Comparison of ENCODE assay signal across 24 cellular contexts in the genomic region with DNA sequence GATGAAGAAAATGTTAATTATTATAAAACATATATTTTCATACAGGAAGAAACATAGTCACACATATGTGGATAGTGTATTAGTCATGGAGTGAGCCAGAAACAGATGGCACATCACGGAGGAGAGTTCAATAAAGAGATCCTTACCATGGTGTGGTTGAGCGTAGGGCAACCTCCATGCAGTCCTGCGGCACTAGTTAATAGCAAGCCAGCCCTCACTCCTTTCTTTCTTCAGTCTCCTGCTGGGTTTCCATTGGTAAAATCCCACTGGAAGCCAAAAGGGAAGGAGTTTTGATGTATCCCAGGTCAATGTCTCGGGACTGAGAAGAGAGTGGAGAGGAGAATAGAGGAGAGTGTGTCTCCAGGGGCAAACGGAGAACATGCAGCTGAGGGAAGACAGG.
"Had no signal": no experiment of that assay in that cellular context is flagged by ENCODE, and none has a peak within 500 bp of the region (broad histone marks: within the 10 kb centered on the region; RNA-seq: fewer than 3 reads in every experiment).

No MANE protein-coding gene starts in this region.

- H3K9me3 ChIP-seq: MG63 had no signal

- H3K27ac Mint-ChIP-seq: activated B cell treated with CpG ODN at 0.5 μM for 24 hours; activated CD4-positive, alpha-beta T cell treated with anti-CD3 and anti-CD28 coated beads, Interleukin-2, amount 10 ng/mL, durations not matched to agents 24 days and 14 days; activated CD8-positive, alpha-beta memory T cell treated with anti-CD3 and anti-CD28 coated beads, Interleukin-2, amount 10 ng/mL, durations not matched to agents 7 days and 5 days; activated naive CD4-positive, alpha-beta T cell treated with anti-CD3 and anti-CD28 coated beads for 36 hours; activated naive CD8-positive, alpha-beta T cell; activated T-cell treated with anti-CD3 and anti-CD28 coated beads, Interleukin-2, amount 50 U/mL, for 24 hours; activated T-helper 1 cell treated with anti-CD3 and anti-CD28 coated beads, Interleukin-12 subunit alpha, Interleukin-12 subunit beta, Interleukin-2, Interleukin-4 antibody, amounts not matched to agents 30 ng/mL and 10 ng/mL and 1 ng/mL, durations not matched to agents 14 hours and 24 hours and 36 hours; T-helper 1 cell treated with Interleukin-12 subunit alpha and Interleukin-12 subunit beta and Interleukin-4 antibody, amounts not matched to agents 30 μg/mL and 1 μg/mL, for 36 hours had no signal

- H3K4me3 ChIP-seq: MG63, PC-9 had no signal

- ATAC-seq: activated CD8-positive, alpha-beta memory T cell treated with anti-CD3 and anti-CD28 coated beads, Interleukin-2, amount 10 ng/mL, durations not matched to agents 7 days and 5 days had no signal

- H3K4me3 Mint-ChIP-seq: activated B cell treated with CpG ODN at 0.5 μM for 24 hours; activated CD4-positive, alpha-beta T cell treated with anti-CD3 and anti-CD28 coated beads, Interleukin-2, amount 10 ng/mL, durations not matched to agents 24 days and 14 days; activated CD8-positive, alpha-beta memory T cell treated with anti-CD3 and anti-CD28 coated beads, Interleukin-2, amount 10 ng/mL, durations not matched to agents 7 days and 5 days; activated naive CD4-positive, alpha-beta T cell treated with anti-CD3 and anti-CD28 coated beads for 36 hours; activated naive CD8-positive, alpha-beta T cell; activated T-cell treated with anti-CD3 and anti-CD28 coated beads, Interleukin-2, amount 50 U/mL, for 24 hours; activated T-helper 1 cell treated with anti-CD3 and anti-CD28 coated beads, Interleukin-12 subunit alpha, Interleukin-12 subunit beta, Interleukin-2, Interleukin-4 antibody, amounts not matched to agents 30 ng/mL and 10 ng/mL and 1 ng/mL, durations not matched to agents 14 hours and 24 hours and 36 hours; central memory CD8-positive, alpha-beta T cell; T-helper 1 cell treated with Interleukin-12 subunit alpha and Interleukin-12 subunit beta and Interleukin-4 antibody, amounts not matched to agents 30 μg/mL and 1 μg/mL, for 36 hours had no signal

- DNase-seq: activated B cell treated with CpG ODN at 0.5 μM for 24 hours; activated CD4-positive, alpha-beta T cell treated with anti-CD3 and anti-CD28 coated beads for 1 hour; activated CD4-positive, alpha-beta T cell treated with anti-CD3 and anti-CD28 coated beads, Interleukin-2, amount 10 ng/mL, durations not matched to agents 24 days and 14 days; activated CD4-positive, alpha-beta T cell treated with anti-CD3 and anti-CD28 coated beads, Interleukin-2, amount 50 U/mL, for 48 hours; activated CD8-positive, alpha-beta memory T cell treated with anti-CD3 and anti-CD28 coated beads, Interleukin-2, amount 10 ng/mL, durations not matched to agents 7 days and 5 days; activated gamma-delta T cell; activated naive CD4-positive, alpha-beta T cell treated with anti-CD3 and anti-CD28 coated beads for 36 hours; activated T-cell treated with anti-CD3 and anti-CD28 coated beads, Interleukin-2, amount 50 U/mL, for 24 hours; amygdala; MG63; MV-4-11; NCI-H1092 treated with DMSO at 0.1 percent for 48 hours; NCI-H1417 treated with DMSO at 0.1 percent for 48 hours; NCI-H1694; NCI-H2029; NCI-H2107; NCI-H446; PC-9; SHP77 treated with DMSO at 0.1 percent for 48 hours had no signal

- H3K9me3 Mint-ChIP-seq: activated CD4-positive, alpha-beta T cell treated with anti-CD3 and anti-CD28 coated beads, Interleukin-2, amount 10 ng/mL, durations not matched to agents 24 days and 14 days; central memory CD8-positive, alpha-beta T cell had no signal

- H3K27me3 Mint-ChIP-seq: activated B cell treated with CpG ODN at 0.5 μM for 24 hours; activated CD4-positive, alpha-beta T cell treated with anti-CD3 and anti-CD28 coated beads, Interleukin-2, amount 10 ng/mL, durations not matched to agents 24 days and 14 days; activated CD8-positive, alpha-beta memory T cell treated with anti-CD3 and anti-CD28 coated beads, Interleukin-2, amount 10 ng/mL, durations not matched to agents 7 days and 5 days; activated T-cell treated with anti-CD3 and anti-CD28 coated beads, Interleukin-2, amount 50 U/mL, for 24 hours; brain; central memory CD8-positive, alpha-beta T cell had no signal

- H3K4me1 Mint-ChIP-seq: activated B cell treated with CpG ODN at 0.5 μM for 24 hours; activated CD4-positive, alpha-beta T cell treated with anti-CD3 and anti-CD28 coated beads, Interleukin-2, amount 10 ng/mL, durations not matched to agents 24 days and 14 days; activated CD8-positive, alpha-beta memory T cell treated with anti-CD3 and anti-CD28 coated beads, Interleukin-2, amount 10 ng/mL, durations not matched to agents 7 days and 5 days; central memory CD8-positive, alpha-beta T cell had no signal

- H3K27ac ChIP-seq: PC-9 had no signal

- H3K36me3 ChIP-seq: MG63 had no signal

- H3K36me3 Mint-ChIP-seq: activated CD8-positive, alpha-beta memory T cell treated with anti-CD3 and anti-CD28 coated beads, Interleukin-2, amount 10 ng/mL, durations not matched to agents 7 days and 5 days; activated naive CD8-positive, alpha-beta T cell had no signal

- H3K27me3 ChIP-seq: MG63 had no signal
